Comparison of ENCODE assay signal across 30 cellular contexts in the genomic region with DNA sequence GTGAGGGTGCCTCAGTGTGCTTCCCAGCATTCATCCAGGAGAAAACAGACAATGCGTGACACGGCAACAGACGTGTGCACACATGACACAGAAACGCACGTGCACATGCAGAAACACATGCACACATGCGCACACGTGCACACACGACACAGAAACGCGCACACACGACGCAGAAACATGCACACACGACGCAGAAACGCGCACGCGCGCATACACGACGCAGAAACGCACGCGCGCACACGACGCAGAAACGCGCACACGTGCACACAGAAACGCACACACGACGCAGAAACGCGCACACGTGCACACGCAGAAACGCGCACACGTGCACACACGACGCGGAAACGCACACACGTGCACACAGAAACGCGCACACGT. TPM values are rescaled to one million over a fixed set of nuclear protein-coding genes. Genes with fewer than 3 reads are reported as not detected.
DNase-seq lines count a peak whose midpoint lies in the region; ATAC-seq, FAIRE-seq and TF ChIP-seq lines count a peak whose summit lies in the region.
"Had no signal": no experiment of that assay in that cellular context is flagged by ENCODE, and none has a peak within 500 bp of the region (broad histone marks: within the 10 kb centered on the region; RNA-seq: fewer than 3 reads in every experiment).

No MANE protein-coding gene starts in this region.

- no peak overlapping the region for H3K4me3 Mint-ChIP-seq in activated T-helper 2 cell treated with anti-CD3 and anti-CD28 coated beads, Interferon-gamma antibody, Interleukin-2, Interleukin-4, amounts not matched to agents 10 μg/mL and 5 μg/mL and 100 μg/mL, durations not matched to agents 14 hours and 24 hours and 36 hours (ENCODE audit: low read depth)
- H3K4me3 Mint-ChIP-seq: activated CD4-positive, alpha-beta memory T cell treated with anti-CD3 and anti-CD28 coated beads for 36 hours; activated naive CD4-positive, alpha-beta T cell treated with anti-CD3 and anti-CD28 coated beads for 36 hours; CD4-positive, CD25-positive, alpha-beta regulatory T cell; central memory CD8-positive, alpha-beta T cell had no signal

- no peak for TF ChIP-seq POLR2A in H1 (IDR thresholded peaks at IDR 0.05; ENCODE audit: control extremely low read depth in 1 of 2, low read depth in 2 of 2, low read length in 2 of 2)

- no peaks in the 10 kb centered on the region for H3K79me1 ChIP-seq in H1 (ENCODE audit: low read depth, low read length)

- no peak for FAIRE-seq in H1 (lab: Jason Lieb, UNC)
- FAIRE-seq: endometrium, frontal cortex, GM18507, GM19239, kidney had no signal

- H3K9ac ChIP-seq in H1 (replicated peaks in 1 of 4; ENCODE audit: extremely low read depth in 1 of 4, low read depth in 3 of 4, low read length in 3 of 4) = no peak overlapping the region
- H3K9ac ChIP-seq in MM.1S (ENCODE audit: low read length) = no peak overlapping the region

- TF ChIP-seq EP300 in H1 (IDR thresholded peaks at IDR 0.05; ENCODE audit: borderline replicate concordance in 1 of 2, low read depth in 2 of 2, low read length in 2 of 2) = no peak

- peak; percentile 49 for DNase-seq in right atrium auricular region (ENCODE audit: low spot score)
- DNase-seq in left ventricle myocardium inferior = no peak
- no peak for DNase-seq in H1 (ENCODE audit: low read depth in 1 of 2, low spot score in 2 of 2)
- peak; percentile 79 for DNase-seq in osteoblast (ENCODE audit: insufficient read length, low spot score, missing footprints)
- no peak for DNase-seq in NCI-H1417 (lab: John Stamatoyannopoulos, UW)
- no peak for DNase-seq in MM.1S
- no peak for DNase-seq in activated T-helper 2 cell treated with anti-CD3 and anti-CD28 coated beads, Interferon-gamma antibody, Interleukin-2, Interleukin-4, amounts not matched to agents 10 μg/mL and 5 μg/mL and 100 μg/mL, durations not matched to agents 14 hours and 24 hours and 36 hours (ENCODE audit: low spot score)
- DNase-seq in foreskin keratinocyte = no peak
- DNase-seq: activated CD4-positive, alpha-beta memory T cell treated with anti-CD3 and anti-CD28 coated beads for 36 hours; activated CD8-positive, alpha-beta memory T cell treated with anti-CD3 and anti-CD28 coated beads, Interleukin-2, amount 50 U/mL, for 4 hours; activated naive CD4-positive, alpha-beta T cell treated with anti-CD3 and anti-CD28 coated beads for 36 hours; CD4-positive, CD25-positive, alpha-beta regulatory T cell; esophagus squamous epithelium; GOT3; KG1; MG63; NCI-H146; NCI-H2107; NCI-H748 treated with DMSO at 0.1 percent for 48 hours; SHP77 treated with DMSO at 0.1 percent for 48 hours; stimulated activated CD4-positive, alpha-beta T cell treated with anti-CD3 and anti-CD28 coated beads, Interleukin-12 subunit alpha, Interleukin-12 subunit beta, amount 100 ng/mL, for 4 hours; stimulated activated CD4-positive, alpha-beta T cell treated with anti-CD3 and anti-CD28 coated beads, Interleukin-2, amount 100 ng/mL, for 48 hours had no signal

- H4K5ac ChIP-seq in H1 (ENCODE audit: insufficient read length, low read depth, low read length) = no peak overlapping the region

- H3K79me2 ChIP-seq in H1 (ENCODE audit: control insufficient read depth in 1 of 2, insufficient read depth in 2 of 2, low read length in 2 of 2) (no peaks in the 10 kb centered on the region), osteoblast (ENCODE audit: insufficient read depth, low read length) (no peaks in the 10 kb centered on the region), MM.1S (ENCODE audit: low read length) (no peaks in the 10 kb centered on the region)

- no peaks in the 10 kb centered on the region for H3K23me2 ChIP-seq in H1 (ENCODE audit: low read depth, low read length)

- no peaks in the 10 kb centered on the region for H3K27me3 Mint-ChIP-seq in activated T-helper 2 cell treated with anti-CD3 and anti-CD28 coated beads, Interferon-gamma antibody, Interleukin-2, Interleukin-4, amounts not matched to agents 10 μg/mL and 5 μg/mL and 100 μg/mL, durations not matched to agents 14 hours and 24 hours and 36 hours (ENCODE audit: low read depth)
- H3K27me3 Mint-ChIP-seq: central memory CD8-positive, alpha-beta T cell had no signal

- H3K14ac ChIP-seq in H1 (ENCODE audit: insufficient read length) = no peak overlapping the region

- no peaks in the 10 kb centered on the region for H3F3A ChIP-seq in MM.1S (ENCODE audit: insufficient read depth, low read length)

- no peak overlapping the region for H2BK20ac ChIP-seq in H1 (ENCODE audit: low read length)

- 0 out of 2 replicates have a peak overlapping the region, but pooled peaks have one; percentile 27 for H2BK12ac ChIP-seq in H1 (ENCODE audit: low read depth, low read length)

- no peak for TF ChIP-seq CTCF in right atrium auricular region (IDR thresholded peaks at IDR 0.05)
- no peak for TF ChIP-seq CTCF in left ventricle myocardium inferior (IDR thresholded peaks at IDR 0.05; ENCODE audit: borderline replicate concordance)
- no peak for TF ChIP-seq CTCF in H1 (IDR thresholded peaks at IDR 0.05; ENCODE audit: control extremely low read depth in 1 of 3, insufficient read depth in 1 of 3, low read depth in 1 of 3, low read length in 3 of 3)
- no peak for TF ChIP-seq CTCF in osteoblast (IDR thresholded peaks at IDR 0.05; ENCODE audit: extremely low read depth, low read depth, low read length)
- TF ChIP-seq CTCF in MM.1S (IDR thresholded peaks at IDR 0.05; ENCODE audit: low read length) = no peak
- no peak for TF ChIP-seq CTCF in foreskin keratinocyte (conservative IDR thresholded peaks at IDR 0.05)

- no peak overlapping the region for H3K56ac ChIP-seq in H1 (replicated peaks; ENCODE audit: insufficient read length, low read depth, low read length)

- no peak overlapping the region; the same call in 1 of the 2 replicates for H4K8ac ChIP-seq in H1 (ENCODE audit: extremely low read depth, insufficient read depth, low read length)

- H3K4me2 ChIP-seq in H1 (ENCODE audit: insufficient read depth in 1 of 2, low read depth in 2 of 2, low read length in 2 of 2) (no peak overlapping the region), osteoblast (ENCODE audit: insufficient read depth, low read length) (no peak overlapping the region), MM.1S (ENCODE audit: low read depth, low read length) (no peak overlapping the region)

- H2BK120ac ChIP-seq in H1 (replicated peaks; ENCODE audit: low read depth, low read length) = no peak overlapping the region

- TF ChIP-seq RAD21 in H1 (IDR thresholded peaks at IDR 0.05 in 1 of 2, conservative IDR thresholded peaks at IDR 0.05 in 1 of 2; ENCODE audit: low read depth in 2 of 2, low read length in 2 of 2) = no peak

- H3K9me2 ChIP-seq in MM.1S (replicated peaks; ENCODE audit: insufficient read depth, low read length) = no peaks in the 10 kb centered on the region

- H3K4me1 Mint-ChIP-seq in activated T-helper 2 cell treated with anti-CD3 and anti-CD28 coated beads, Interferon-gamma antibody, Interleukin-2, Interleukin-4, amounts not matched to agents 10 μg/mL and 5 μg/mL and 100 μg/mL, durations not matched to agents 14 hours and 24 hours and 36 hours (ENCODE audit: low read depth) = peaks cover 4% of the 10 kb centered on the region

- no peaks in the 10 kb centered on the region for H3K36me3 ChIP-seq in right atrium auricular region
- no peaks in the 10 kb centered on the region for H3K36me3 ChIP-seq in left ventricle myocardium inferior
- no peaks in the 10 kb centered on the region for H3K36me3 ChIP-seq in H1 (ENCODE audit: control insufficient read depth in 2 of 4, insufficient read depth in 4 of 4, low read length in 3 of 4)
- no peaks in the 10 kb centered on the region for H3K36me3 ChIP-seq in osteoblast (ENCODE audit: insufficient read depth, low read length)
- H3K36me3 ChIP-seq in MM.1S (replicated peaks; ENCODE audit: insufficient read depth, low read length) = no peaks in the 10 kb centered on the region
- H3K36me3 ChIP-seq: esophagus squamous epithelium, MG63, Peyer's patch, tibial nerve had no signal

- H2BK5ac ChIP-seq in H1 (ENCODE audit: low read depth, low read length) = no peak overlapping the region

- no peaks in the 10 kb centered on the region for H3K27me3 ChIP-seq in right atrium auricular region
- H3K27me3 ChIP-seq in left ventricle myocardium inferior (ENCODE audit: low read depth) = no peaks in the 10 kb centered on the region
- peaks cover 0 to 14% (median 6%) of the 10 kb centered on the region in 4 experiments; a peak in 3 of 7 replicates for H3K27me3 ChIP-seq in H1 (replicated peaks in 1 of 4; ENCODE audit: control insufficient read depth in 3 of 4, extremely low read depth in 1 of 4, insufficient read depth in 3 of 4, low read length in 3 of 4)
- H3K27me3 ChIP-seq in osteoblast (ENCODE audit: insufficient read depth, low read length) = peaks cover 37% of the 10 kb centered on the region
- H3K27me3 ChIP-seq in MM.1S (replicated peaks; ENCODE audit: insufficient read depth, low read length) = no peaks in the 10 kb centered on the region
- H3K27me3 ChIP-seq in foreskin keratinocyte = peaks cover 31% of the 10 kb centered on the region
- H3K27me3 ChIP-seq: esophagus squamous epithelium, Peyer's patch had no signal

- peak overlapping the region; percentile 82; the same call in 1 of the 2 replicates for H2AK5ac ChIP-seq in H1 (ENCODE audit: low read depth, low read length)

- no peak for ATAC-seq in foreskin keratinocyte

- H3K9me3 ChIP-seq in right atrium auricular region (no peaks in the 10 kb centered on the region), left ventricle myocardium inferior (replicated peaks) (no peaks in the 10 kb centered on the region), H1 (ENCODE audit: insufficient read depth in 2 of 2, low read depth in 1 of 2, low read length in 1 of 2) (no peaks in the 10 kb centered on the region), osteoblast (ENCODE audit: low read depth, low read length) (no peaks in the 10 kb centered on the region), MM.1S (replicated peaks; ENCODE audit: insufficient read depth, low read length) (no peaks in the 10 kb centered on the region)
- H3K9me3 ChIP-seq: esophagus squamous epithelium, MG63, Peyer's patch, tibial nerve had no signal

- no peak overlapping the region for H2BK15ac ChIP-seq in H1 (ENCODE audit: low read length)

- H3K4me1 ChIP-seq in right atrium auricular region = peaks cover 0 to 33% of the 10 kb centered on the region in 2 donors
- peaks cover 42% of the 10 kb centered on the region for H3K4me1 ChIP-seq in left ventricle myocardium inferior
- H3K4me1 ChIP-seq in H1 (replicated peaks in 1 of 4; ENCODE audit: control insufficient read depth in 3 of 4, insufficient read depth in 4 of 4, low read length in 3 of 4) = peaks cover 0 to 12% (median 10%) of the 10 kb centered on the region in 4 experiments; a peak in 5 of 7 replicates
- H3K4me1 ChIP-seq in osteoblast (ENCODE audit: insufficient read depth, low read length) = peaks cover 10% of the 10 kb centered on the region
- H3K4me1 ChIP-seq in MM.1S (ENCODE audit: low read length) = no peaks in the 10 kb centered on the region
- H3K4me1 ChIP-seq in foreskin keratinocyte = no peaks in the 10 kb centered on the region

- CTCF ChIA-PET in H1 (lab: Charles Lee; ENCODE audit: partially characterized antibody) = interaction anchor here (1.4 kb wide), 1 partner anchor 100 kb away, joined by 3 read pairs; no protein-coding TSS in a partner anchor

- intact Hi-C loops in left ventricle myocardium inferior (cut with micrococcal nuclease) = no loop called here
- intact Hi-C loops in activated T-helper 2 cell treated with anti-CD3 and anti-CD28 coated beads, Interferon-gamma antibody, Interleukin-2, Interleukin-4, amounts not matched to agents 10 μg/mL and 5 μg/mL and 100 μg/mL, durations not matched to agents 14 hours and 24 hours and 36 hours (cut with micrococcal nuclease) = no loop called here

- no peak overlapping the region for H3K18ac ChIP-seq in H1 (ENCODE audit: extremely low read depth, low read length)

- H3K4ac ChIP-seq in H1 (replicated peaks; ENCODE audit: insufficient read length, low read depth, low read length) = peak overlapping the region; percentile 85

- H3K27ac ChIP-seq in right atrium auricular region (no peak overlapping the region), left ventricle myocardium inferior (replicated peaks) (no peak overlapping the region), H1 (ENCODE audit: low read depth, low read length) (no peak overlapping the region), osteoblast (ENCODE audit: low read depth, low read length) (no peak overlapping the region), MM.1S (ENCODE audit: low read length) (no peak overlapping the region), foreskin keratinocyte (no peak overlapping the region)
- H3K27ac ChIP-seq: esophagus squamous epithelium, Peyer's patch, tibial nerve had no signal

- H4K20me1 ChIP-seq in H1 (replicated peaks in 1 of 2; ENCODE audit: control insufficient read depth in 1 of 2, insufficient read depth in 2 of 2, low read length in 2 of 2) (peaks cover 6 to 13% of the 10 kb centered on the region in 2 experiments), osteoblast (ENCODE audit: insufficient read depth, low read length) (no peaks in the 10 kb centered on the region), MM.1S (ENCODE audit: insufficient read depth, low read length) (no peaks in the 10 kb centered on the region)

- H3K23ac ChIP-seq in H1 (ENCODE audit: insufficient read length) = no peak overlapping the region

- H3K27ac Mint-ChIP-seq in activated T-helper 2 cell treated with anti-CD3 and anti-CD28 coated beads, Interferon-gamma antibody, Interleukin-2, Interleukin-4, amounts not matched to agents 10 μg/mL and 5 μg/mL and 100 μg/mL, durations not matched to agents 14 hours and 24 hours and 36 hours = no peak overlapping the region
- H3K27ac Mint-ChIP-seq: activated CD4-positive, alpha-beta memory T cell treated with anti-CD3 and anti-CD28 coated beads for 36 hours; activated naive CD4-positive, alpha-beta T cell treated with anti-CD3 and anti-CD28 coated beads for 36 hours; CD4-positive, CD25-positive, alpha-beta regulatory T cell had no signal

- POLR2A ChIA-PET in H1 (lab: Charles Lee; ENCODE audit: partially characterized antibody) = interaction anchor here (1.1 kb wide), 1 partner anchor 10 kb away, joined by 6 read pairs; no protein-coding TSS in a partner anchor

- WGBS in H1 (ENCODE audit: extremely low coverage in 1 of 2, insufficient coverage in 1 of 2, insufficient read length in 1 of 2, insufficient replicate concordance in 2 of 2, low coverage in 1 of 2, low lambda C conversion rate in 2 of 2, missing lambda C conversion rate in 1 of 2), 2 experiments = 89% methylated on average over 28 of the region's 48 CpGs; no CpG with 5 or more reads in 1 of the 2 experiments

- no peak overlapping the region for H2AFZ ChIP-seq in H1 (ENCODE audit: low read length)
- H2AFZ ChIP-seq in osteoblast (ENCODE audit: low read length) = no peak overlapping the region
- H2AFZ ChIP-seq in MM.1S (ENCODE audit: low read length) = no peak overlapping the region

- no peaks in the 10 kb centered on the region for H3K9me3 Mint-ChIP-seq in activated T-helper 2 cell treated with anti-CD3 and anti-CD28 coated beads, Interferon-gamma antibody, Interleukin-2, Interleukin-4, amounts not matched to agents 10 μg/mL and 5 μg/mL and 100 μg/mL, durations not matched to agents 14 hours and 24 hours and 36 hours
- H3K9me3 Mint-ChIP-seq: activated CD4-positive, alpha-beta memory T cell treated with anti-CD3 and anti-CD28 coated beads for 36 hours; activated naive CD4-positive, alpha-beta T cell treated with anti-CD3 and anti-CD28 coated beads for 36 hours; CD4-positive, CD25-positive, alpha-beta regulatory T cell; central memory CD8-positive, alpha-beta T cell had no signal

- H4K91ac ChIP-seq in H1 (replicated peaks; ENCODE audit: insufficient read length, low read length) = peak overlapping the region; percentile 74

- no peak overlapping the region for H3K4me3 ChIP-seq in right atrium auricular region
- no peak overlapping the region for H3K4me3 ChIP-seq in left ventricle myocardium inferior
- no peak overlapping the region for H3K4me3 ChIP-seq in H1 (ENCODE audit: extremely low read depth in 1 of 4, insufficient read depth in 2 of 4, low read depth in 3 of 4, low read length in 4 of 4)
- H3K4me3 ChIP-seq in osteoblast (ENCODE audit: insufficient read depth, low read length) = no peak overlapping the region
- H3K4me3 ChIP-seq in MM.1S (ENCODE audit: low read length) = no peak overlapping the region
- H3K4me3 ChIP-seq: esophagus squamous epithelium, MG63, Peyer's patch, tibial nerve had no signal

- no peaks in the 10 kb centered on the region for H3K36me3 Mint-ChIP-seq in activated T-helper 2 cell treated with anti-CD3 and anti-CD28 coated beads, Interferon-gamma antibody, Interleukin-2, Interleukin-4, amounts not matched to agents 10 μg/mL and 5 μg/mL and 100 μg/mL, durations not matched to agents 14 hours and 24 hours and 36 hours (ENCODE audit: low read depth)
- H3K36me3 Mint-ChIP-seq: activated CD4-positive, alpha-beta memory T cell treated with anti-CD3 and anti-CD28 coated beads for 36 hours; CD4-positive, CD25-positive, alpha-beta regulatory T cell had no signal

RNA-seq across cellular contexts. Expression of a gene that starts 16.5 kb away (rescaled TPM):
- total RNA-seq in right atrium auricular region = 10 to 100 TPM; 12.2 to 15.7 TPM
- 21.6 TPM for total RNA-seq in left ventricle myocardium inferior
- 0.65 and 0.93 TPM in 2 replicates for total RNA-seq in H1 (2021; fragmentation: NEBNext Ultra II Directional; extraction: Animal tissue kit (Norgen Biotek cat#: 25700))
- polyA plus RNA-seq in H1 (2011; rRNA removed) = 0.36 and 0.86 TPM in 2 replicates
- 0.66 TPM for polyA plus RNA-seq in H1 (2011; cell fraction: cytosol; rRNA removed)
- 1.1 TPM for polyA plus RNA-seq in H1 (2011; cell fraction: nucleus; rRNA removed)
- 0.44 to 1.0 TPM (median 0.79 TPM) in 4 replicates for polyA plus RNA-seq in H1 (2012, experiment 1 of 2)
- polyA plus RNA-seq in H1 (2012, experiment 2 of 2) = 0.29 TPM
- 0.51 TPM for polyA plus RNA-seq in H1 (2013, experiment 1 of 2)
- 0.42 TPM for polyA plus RNA-seq in H1 (2013, experiment 2 of 2)
- 0.41 and 1.1 TPM in 2 replicates for polyA minus RNA-seq in H1 (2011; rRNA and poly(A)+ RNA removed)
- polyA minus RNA-seq in H1 (2011; cell fraction: cytosol; rRNA and poly(A)+ RNA removed) = 1.0 TPM
- 0.80 TPM for polyA minus RNA-seq in H1 (2011; cell fraction: nucleus; rRNA and poly(A)+ RNA removed)
- not detected in 2 replicates for total RNA-seq in osteoblast
- 0.09 and 0.11 TPM in 2 replicates for total RNA-seq in activated T-helper 2 cell treated with anti-CD3 and anti-CD28 coated beads, Interferon-gamma antibody, Interleukin-2, Interleukin-4, amounts not matched to agents 10 μg/mL and 5 μg/mL and 100 μg/mL, durations not matched to agents 14 hours and 24 hours and 36 hours
- 0.14 and 0.44 TPM in 2 replicates for total RNA-seq in foreskin keratinocyte
- 0.04 and 0.16 TPM in 2 replicates for polyA plus RNA-seq in foreskin keratinocyte

Comparison
In these comparisons a context has a peak if more than half of its experiments do, and no peak if none do; other contexts are left out.
1. DNase-seq: peak in right atrium auricular region (single experiment) and osteoblast (single experiment); none in left ventricle myocardium inferior (single experiment), H1 (0 of 2), NCI-H1417 (0 of 3), MM.1S (single experiment), activated T-helper 2 cell treated with anti-CD3 and anti-CD28 coated beads, Interferon-gamma antibody, Interleukin-2, Interleukin-4, amounts not matched to agents 10 μg/mL and 5 μg/mL and 100 μg/mL, durations not matched to agents 14 hours and 24 hours and 36 hours (single experiment) and foreskin keratinocyte (0 of 2).